8 cellular contexts compared by ENCODE assay signal in genomic region chr14:59020382-59020781, GRCh38.
DNase-seq lines count a peak whose midpoint lies in the region; ATAC-seq and TF ChIP-seq lines count a peak whose summit lies in the region.

No MANE protein-coding gene starts in this region.

- no peaks in the 10 kb centered on the region for H3K9me3 Mint-ChIP-seq in activated T-cell treated with anti-CD3 and anti-CD28 coated beads, Interleukin-2, amount 50 U/mL, for 24 hours

- H3K4me3 Mint-ChIP-seq in activated T-cell treated with anti-CD3 and anti-CD28 coated beads, Interleukin-2, amount 50 U/mL, for 24 hours: no peak overlapping the region

- H3K36me3 Mint-ChIP-seq in activated T-cell treated with anti-CD3 and anti-CD28 coated beads, Interleukin-2, amount 50 U/mL, for 24 hours (ENCODE audit: low read depth): no peaks in the 10 kb centered on the region

- DNase-seq in A172 (ENCODE audit: low spot score) (peak; percentile 10), GM12865 (ENCODE audit: low read depth) (peak; percentile 32), NCI-H82 (lab: John Stamatoyannopoulos, UW) (peak; percentile 63), fibroblast of pulmonary artery (ENCODE audit: low read depth) (peak; percentile 57), inferior parietal cortex (ENCODE audit: extremely low spot score) (no peak)
- DNase-seq in activated T-cell treated with anti-CD3 and anti-CD28 coated beads, Interleukin-2, amount 50 U/mL, for 24 hours: no peak

- TF ChIP-seq CTCF in GM12865 (IDR thresholded peaks at IDR 0.05; ENCODE audit: insufficient read depth, low read depth, low read length, missing control alignments) (peak; percentile 44), fibroblast of pulmonary artery (IDR thresholded peaks at IDR 0.05; ENCODE audit: low read length, missing control alignments) (peak; percentile 67)

- ATAC-seq in HG02798 (IDR thresholded peaks at IDR 0.05; ENCODE audit: poor library complexity, unreplicated experiment) (no peak), HG03159 (IDR thresholded peaks at IDR 0.05; ENCODE audit: unreplicated experiment) (no peak)

- H3K27me3 Mint-ChIP-seq in activated T-cell treated with anti-CD3 and anti-CD28 coated beads, Interleukin-2, amount 50 U/mL, for 24 hours: peaks cover 11% of the 10 kb centered on the region

- no peaks in the 10 kb centered on the region for H3K4me1 Mint-ChIP-seq in activated T-cell treated with anti-CD3 and anti-CD28 coated beads, Interleukin-2, amount 50 U/mL, for 24 hours (ENCODE audit: low read depth)

- no peak overlapping the region for H3K4me3 ChIP-seq in GM12865 (ENCODE audit: low read depth, low read length)
- no peak overlapping the region for H3K4me3 ChIP-seq in fibroblast of pulmonary artery (replicated peaks; ENCODE audit: low read depth, low read length)

- no peak overlapping the region for H3K27ac Mint-ChIP-seq in activated T-cell treated with anti-CD3 and anti-CD28 coated beads, Interleukin-2, amount 50 U/mL, for 24 hours

Comparison
In these comparisons a context has a peak if more than half of its experiments do, and no peak if none do; other contexts are left out.
1. DNase-seq: peak in A172 (single experiment), GM12865 (single experiment), NCI-H82 (single experiment) and fibroblast of pulmonary artery (single experiment); none in inferior parietal cortex (single experiment) and activated T-cell treated with anti-CD3 and anti-CD28 coated beads, Interleukin-2, amount 50 U/mL, for 24 hours (single experiment).